1 cellular context compared by ENCODE assay signal in genomic region chr13:51397262-51397933, GRCh38.
TF ChIP-seq lines count a peak whose summit lies in the region.

No MANE protein-coding gene starts in this region.

TF ChIP-seq in K562, 482 proteins besides CTCF, POLR2A, EP300 and RAD21 (continues in another document):
- no peak for TF ChIP-seq NFRKB (IDR thresholded peaks at IDR 0.05; ENCODE audit: low read depth)
- no peak for TF ChIP-seq E2F8 (IDR thresholded peaks at IDR 0.05; ENCODE audit: low read depth, partially characterized antibody)
- no peak for TF ChIP-seq ZNF318 (IDR thresholded peaks at IDR 0.05; ENCODE audit: borderline replicate concordance in 1 of 2, low read depth in 1 of 2)
- TF ChIP-seq LEF1 (IDR thresholded peaks at IDR 0.05) = no peak
- peak in 1 of 2 experiments; percentile 49; a peak in 1 of 4 replicates for TF ChIP-seq FOXA3 (CRISPR knock-in tag; conservative IDR thresholded peaks at IDR 0.05 in 1 of 2, IDR thresholded peaks at IDR 0.05 in 1 of 2)
- no peak for TF ChIP-seq TFAP4 (CRISPR knock-in tag; IDR thresholded peaks at IDR 0.05; ENCODE audit: borderline replicate concordance)
- 0 out of 2 replicates have a peak, but pooled peaks have one; percentile 33 for TF ChIP-seq CEBPG (CRISPR knock-in tag; IDR thresholded peaks at IDR 0.05)
- TF ChIP-seq CEBPG (tag; conservative IDR thresholded peaks at IDR 0.05 in 1 of 2, IDR thresholded peaks at IDR 0.05 in 1 of 2) = peak in 1 of 2 experiments; percentile 38; a peak in 1 of 4 replicates
- TF ChIP-seq NUFIP1 (IDR thresholded peaks at IDR 0.05; ENCODE audit: partially characterized antibody) = no peak
- TF ChIP-seq FOXK2 (conservative IDR thresholded peaks at IDR 0.05 in 1 of 2, IDR thresholded peaks at IDR 0.05 in 1 of 2; ENCODE audit: low read depth in 2 of 2) = peak; percentile 45 to 57; a peak in 2 of 4 replicates
- no peak for TF ChIP-seq ZKSCAN3 (CRISPR knock-in tag; IDR thresholded peaks at IDR 0.05)
- TF ChIP-seq MEIS2 (IDR thresholded peaks at IDR 0.05; ENCODE audit: partially characterized antibody) = peak; percentile 69
- no peak for TF ChIP-seq CUX1 (CRISPR knock-in tag; IDR thresholded peaks at IDR 0.05)
- no peak for TF ChIP-seq PHB2 (IDR thresholded peaks at IDR 0.05; ENCODE audit: low read depth)
- peak; percentile 42; the same call in 1 of the 2 replicates for TF ChIP-seq ATF3 (IDR thresholded peaks at IDR 0.05)
- no peak for TF ChIP-seq ATF3 (CRISPR knock-in tag; conservative IDR thresholded peaks at IDR 0.05)
- 0 out of 4 replicates have a peak, but pooled peaks of 1 of the 2 experiments have one; percentile 15 for TF ChIP-seq NRF1 (conservative IDR thresholded peaks at IDR 0.05 in 1 of 2, IDR thresholded peaks at IDR 0.05 in 1 of 2)
- TF ChIP-seq PCBP2 (IDR thresholded peaks at IDR 0.05; ENCODE audit: low read depth, low read length, poor library complexity, severe bottlenecking) = no peak
- TF ChIP-seq ZFX (CRISPR knock-in tag; IDR thresholded peaks at IDR 0.05) = no peak
- TF ChIP-seq CEBPB (tag; IDR thresholded peaks at IDR 0.05) = peak; percentile 18; the same call in 1 of the 2 replicates
- no peak for TF ChIP-seq MCM7 (IDR thresholded peaks at IDR 0.05)
- no peak for TF ChIP-seq ZNF707 (CRISPR knock-in tag; conservative IDR thresholded peaks at IDR 0.05)
- TF ChIP-seq XRCC5 (IDR thresholded peaks at IDR 0.05; ENCODE audit: low read depth, low read length) = no peak
- TF ChIP-seq KLF10 (CRISPR knock-in tag; IDR thresholded peaks at IDR 0.05) = no peak
- TF ChIP-seq FOXJ2 (tag; IDR thresholded peaks at IDR 0.05) = no peak
- no peak for TF ChIP-seq ILF3 (IDR thresholded peaks at IDR 0.05; ENCODE audit: borderline replicate concordance)
- TF ChIP-seq KDM2B (CRISPR knock-in tag; IDR thresholded peaks at IDR 0.05) = no peak
- no peak for TF ChIP-seq IRF2 (CRISPR knock-in tag; IDR thresholded peaks at IDR 0.05)
- TF ChIP-seq XRCC3 (IDR thresholded peaks at IDR 0.05) = no peak
- TF ChIP-seq GTF2F1 (IDR thresholded peaks at IDR 0.05; ENCODE audit: low read depth, low read length) = no peak
- TF ChIP-seq ESRRA (IDR thresholded peaks at IDR 0.05; ENCODE audit: borderline replicate concordance, low read depth) = peak; percentile 46; the same call in 1 of the 2 replicates
- TF ChIP-seq ARID3A (IDR thresholded peaks at IDR 0.05; ENCODE audit: borderline replicate concordance, low read depth, low read length) = no peak
- no peak for TF ChIP-seq HNRNPH1 (optimal IDR thresholded peaks at IDR 0.05; ENCODE audit: low read depth, low read length)
- TF ChIP-seq RBM25 (IDR thresholded peaks at IDR 0.05; ENCODE audit: low read depth, low read length, severe bottlenecking) = no peak
- TF ChIP-seq SAP30 (IDR thresholded peaks at IDR 0.05; ENCODE audit: borderline replicate concordance, insufficient read depth, low read depth, low read length, poor library complexity, severe bottlenecking) = no peak
- TF ChIP-seq DDX20 (tag; IDR thresholded peaks at IDR 0.05; ENCODE audit: low read depth) = no peak
- peak; percentile 25; the same call in 1 of the 2 replicates for TF ChIP-seq PKNOX1 (IDR thresholded peaks at IDR 0.05)
